In the genomic region with DNA sequence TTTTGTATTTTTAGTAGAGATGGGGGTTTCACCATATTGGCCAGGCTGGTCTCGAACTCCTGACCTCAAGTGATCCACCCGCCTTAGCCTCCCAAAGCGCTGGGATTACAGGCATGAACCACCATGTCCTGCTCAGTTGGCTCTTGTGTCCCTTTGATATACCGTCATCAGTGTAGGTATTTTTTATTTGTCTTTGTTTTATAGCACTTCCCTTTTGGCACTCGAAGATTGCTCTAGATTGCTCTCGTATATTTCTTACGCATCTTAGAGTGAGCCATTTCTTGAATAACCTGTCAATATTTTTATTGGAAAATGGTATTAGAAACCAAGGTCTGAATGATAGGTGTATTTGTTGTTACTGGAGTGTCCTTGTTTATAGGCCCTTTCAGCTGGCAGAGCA, we compare ENCODE assay signal across 21 cellular contexts. TPM values are rescaled to one million over a fixed set of nuclear protein-coding genes. Genes with fewer than 3 reads are reported as not detected.
A peak's percentile ranks its signal among the peaks of the same experiment; 100 is the strongest.
DNase-seq lines count a peak whose midpoint lies in the region; ATAC-seq and TF ChIP-seq lines count a peak whose summit lies in the region.
"Had no signal": no experiment of that assay in that cellular context is flagged by ENCODE, and none has a peak within 500 bp of the region (broad histone marks: within the 10 kb centered on the region; RNA-seq: fewer than 3 reads in every experiment).

No MANE protein-coding gene starts in this region.

- H3K4me2 ChIP-seq in IMR-90 (ENCODE audit: low read depth, low read length) (no peak overlapping the region), mesendoderm (ENCODE audit: low read length) (no peak overlapping the region)
- H3K4me2 ChIP-seq: A549 had no signal

- H4K5ac ChIP-seq in IMR-90 (ENCODE audit: low read depth, low read length) (no peak overlapping the region), mesendoderm (ENCODE audit: low read length) (no peak overlapping the region)

- WGBS in IMR-90 (ENCODE audit: extremely low coverage in 2 of 2, insufficient read length in 1 of 2), 2 experiments = no CpG with 5 or more reads among the region's 7 CpGs
- 86% methylated on average over 6 of the region's 7 CpGs for WGBS in right lobe of liver (ENCODE audit: insufficient coverage, low coverage, low lambda C conversion rate, missing lambda C conversion rate)
- no CpG with 5 or more reads among the region's 7 CpGs for WGBS in mesendoderm (ENCODE audit: extremely low coverage, insufficient coverage, low lambda C conversion rate)

- POLR2A ChIA-PET in IMR-90 (lab: Charles Lee; ENCODE audit: unreplicated experiment) = no interaction called here

- peak overlapping the region; percentile 83 for H4K91ac ChIP-seq in IMR-90 (ENCODE audit: insufficient read depth, low read depth, low read length)

- peak overlapping the region; percentile 76; the same call in 1 of the 2 replicates for H2BK20ac ChIP-seq in IMR-90 (ENCODE audit: low read depth, low read length)

- TF ChIP-seq POLR2A in IMR-90 (IDR thresholded peaks at IDR 0.05; ENCODE audit: low read depth, low read length) (no peak), right lobe of liver (IDR thresholded peaks at IDR 0.05) (no peak)

- peaks cover 2% of the 10 kb centered on the region; the same call in 1 of the 2 replicates for H3K36me3 ChIP-seq in IMR-90 (ENCODE audit: control insufficient read depth, insufficient read depth, low read length)
- no peaks in the 10 kb centered on the region for H3K36me3 ChIP-seq in SJSA1
- H3K36me3 ChIP-seq in right lobe of liver = no peaks in the 10 kb centered on the region
- no peaks in the 10 kb centered on the region for H3K36me3 ChIP-seq in mesendoderm (ENCODE audit: control insufficient read depth, insufficient read depth, low read length)

- peaks cover 16% of the 10 kb centered on the region for H3K4me1 ChIP-seq in IMR-90 (ENCODE audit: control insufficient read depth, insufficient read depth, low read length)
- peaks cover 25% of the 10 kb centered on the region for H3K4me1 ChIP-seq in SJSA1 (replicated peaks)
- H3K4me1 ChIP-seq in right lobe of liver = no peaks in the 10 kb centered on the region
- H3K4me1 ChIP-seq in mesendoderm (ENCODE audit: control insufficient read depth, low read depth, low read length) = no peaks in the 10 kb centered on the region

- peak overlapping the region; percentile 79 for H3K4ac ChIP-seq in IMR-90 (ENCODE audit: low read depth, low read length)
- no peak overlapping the region for H3K4ac ChIP-seq in mesendoderm (ENCODE audit: low read depth, low read length)

- H2BK120ac ChIP-seq in IMR-90 (ENCODE audit: low read depth, low read length) (peak overlapping the region; percentile 93), mesendoderm (ENCODE audit: low read depth, low read length) (no peak overlapping the region)

- no peak for ATAC-seq in IMR-90 (ENCODE audit: low read depth)
- no peak for ATAC-seq in right lobe of liver
- ATAC-seq in GM21825 (IDR thresholded peaks at IDR 0.05; ENCODE audit: unreplicated experiment) = no peak
- ATAC-seq in HG03045 (IDR thresholded peaks at IDR 0.05; ENCODE audit: unreplicated experiment) = no peak
- ATAC-seq: A549; CD8-positive, alpha-beta T cell; HCT116 had no signal

- H2AK5ac ChIP-seq in IMR-90 (ENCODE audit: low read depth, low read length) (peak overlapping the region; percentile 97), mesendoderm (ENCODE audit: low read length) (no peak overlapping the region)

- H3K56ac ChIP-seq in IMR-90 (ENCODE audit: extremely low read depth, insufficient read depth, low read length) (no peak overlapping the region), mesendoderm (ENCODE audit: low read length) (no peak overlapping the region)

- H3K27ac ChIP-seq in C4-2B (peak overlapping the region; percentile 74), IMR-90 (ENCODE audit: insufficient read depth, low read length) (peak overlapping the region; percentile 68; the same call in 1 of the 2 replicates), SJSA1 (peak overlapping the region; percentile 76; the same call in 1 of the 2 replicates), right lobe of liver (peak overlapping the region in 2 of 3 donors; percentile 30 to 54), mesendoderm (ENCODE audit: low read depth, low read length) (no peak overlapping the region), caudate nucleus (ENCODE audit: low read depth, low read length) (no peak overlapping the region)
- H3K27ac ChIP-seq: A549, HL-60 had no signal

- H3K23ac ChIP-seq in IMR-90 (ENCODE audit: low read depth, low read length) (peak overlapping the region; percentile 61), mesendoderm (ENCODE audit: low read length) (no peak overlapping the region)

- no peak overlapping the region for H2AFZ ChIP-seq in IMR-90 (replicated peaks; ENCODE audit: low read length, poor library complexity)

- H4K20me1 ChIP-seq in IMR-90 (ENCODE audit: insufficient read depth, low read length) = no peaks in the 10 kb centered on the region

- no peaks in the 10 kb centered on the region for H3K27me3 ChIP-seq in IMR-90 (ENCODE audit: control insufficient read depth, insufficient read depth, low read length)
- no peaks in the 10 kb centered on the region for H3K27me3 ChIP-seq in SJSA1 (replicated peaks)
- no peaks in the 10 kb centered on the region for H3K27me3 ChIP-seq in right lobe of liver
- no peaks in the 10 kb centered on the region for H3K27me3 ChIP-seq in mesendoderm (ENCODE audit: insufficient read depth, low read length, poor library complexity)

- BruUV-seq in IMR-90 (replicated peaks; lab: Mats Ljungman, UMichigan) = no TSS peak

- no peak for DNase-seq in IMR-90
- no peak for DNase-seq in SJSA1 (ENCODE audit: low read depth in 1 of 2, low spot score in 2 of 2)
- no peak for DNase-seq in right lobe of liver
- no peak for DNase-seq in mesendoderm
- DNase-seq in caudate nucleus (lab: John Stamatoyannopoulos, UW) = no peak
- DNase-seq: AML-193; Calu3; CD8-positive, alpha-beta T cell; DMS79 treated with DMSO at 0.1 percent for 48 hours; EL; GOT3; H7; HFFc6; KG1 had no signal

- dilution Hi-C loops in IMR-90 (cut with HindIII; ENCODE audit: low sequenced_read_pairs, unreplicated experiment) = no loop called here

- no peaks in the 10 kb centered on the region for H3K79me2 ChIP-seq in mesendoderm (ENCODE audit: control insufficient read depth, insufficient read depth, low read length)

- H2BK5ac ChIP-seq in IMR-90 (ENCODE audit: low read depth, low read length, poor library complexity, severe bottlenecking) = peak overlapping the region; percentile 98
- no peak overlapping the region for H2BK5ac ChIP-seq in mesendoderm (ENCODE audit: low read length)

- H3K9me3 ChIP-seq in IMR-90 (ENCODE audit: control insufficient read depth, insufficient read depth, low read length) (no peaks in the 10 kb centered on the region), SJSA1 (replicated peaks) (no peaks in the 10 kb centered on the region), right lobe of liver (no peaks in the 10 kb centered on the region)
- H3K9me3 ChIP-seq: A549 had no signal

- H3K4me3 ChIP-seq in IMR-90 (ENCODE audit: insufficient read depth, low read depth, low read length) (no peak overlapping the region), SJSA1 (no peak overlapping the region), right lobe of liver (no peak overlapping the region), mesendoderm (ENCODE audit: low read length) (no peak overlapping the region)
- H3K4me3 ChIP-seq: A549, GM12878 had no signal

- H4K8ac ChIP-seq in IMR-90 (ENCODE audit: low read depth in 2 of 2, low read length in 2 of 2) = peak overlapping the region; percentile 54 to 95; a peak in 3 of 4 replicates
- no peak overlapping the region for H4K8ac ChIP-seq in mesendoderm (ENCODE audit: low read depth, low read length)

- TF ChIP-seq RAD21 in IMR-90 (IDR thresholded peaks at IDR 0.05; ENCODE audit: low read length) = no peak

- CTCF ChIA-PET in IMR-90 (lab: Yijun Ruan, JAX) = interaction anchor here (0.6 to 0.9 kb wide), 3 partner anchors 9 to 172 kb away, joined by 3 read pairs; no protein-coding TSS in a partner anchor

- TF ChIP-seq CTCF in C4-2B (conservative IDR thresholded peaks at IDR 0.05) (no peak), IMR-90 (conservative IDR thresholded peaks at IDR 0.05; ENCODE audit: low read depth, low read length) (no peak), right lobe of liver (IDR thresholded peaks at IDR 0.05) (no peak)

- peak overlapping the region; percentile 95; the same call in 2 of the 3 replicates for H2BK15ac ChIP-seq in IMR-90 (ENCODE audit: low read depth, low read length)
- H2BK15ac ChIP-seq in mesendoderm (replicated peaks; ENCODE audit: low read depth) = no peak overlapping the region

- in situ Hi-C loops in IMR-90 (cut with MboI; ENCODE audit: low sequenced_read_pairs) = no loop called here

- H3K79me1 ChIP-seq in IMR-90 (ENCODE audit: low read depth in 1 of 2, low read length in 2 of 2) (peaks cover 18 to 50% of the 10 kb centered on the region in 2 experiments), mesendoderm (ENCODE audit: low read length) (no peaks in the 10 kb centered on the region)

- H2AK9ac ChIP-seq in IMR-90 (replicated peaks; ENCODE audit: low read depth, low read length, poor library complexity) = no peak overlapping the region

- H3K9me1 ChIP-seq in IMR-90 (ENCODE audit: insufficient read depth, low read length) = peaks cover 6% of the 10 kb centered on the region

- H3K18ac ChIP-seq in IMR-90 (ENCODE audit: low read depth, low read length) (peak overlapping the region; percentile 82; the same call in 1 of the 2 replicates), mesendoderm (ENCODE audit: low read length) (no peak overlapping the region)

- no peak overlapping the region for H3K9ac ChIP-seq in IMR-90 (ENCODE audit: low read depth, low read length)
- no peak overlapping the region for H3K9ac ChIP-seq in mesendoderm (ENCODE audit: low read length)

- H3K14ac ChIP-seq in IMR-90 (replicated peaks; ENCODE audit: low read depth, low read length) = peak overlapping the region; percentile 72; the same call in 1 of the 2 replicates

- intact Hi-C loops in IMR-90 (cut with micrococcal nuclease) = no loop called here
- intact Hi-C loops in right lobe of liver (cut with DNase I) = no loop called here

RNA-seq across cellular contexts. Expression of gene SETDB2, which starts 9.4 kb away (rescaled TPM):
- total RNA-seq in IMR-90 (2012; rRNA removed) (5.7 and 8.6 TPM in 2 replicates), right lobe of liver (1 to 10 TPM; 3.7 to 6.7 (median 4.6) TPM)
- 2.9 and 4.3 TPM in 2 replicates for polyA plus RNA-seq in IMR-90 (2012; rRNA removed)
- 0.33 and 0.35 TPM in 2 replicates for polyA plus RNA-seq in IMR-90 (2012; cell fraction: cytosol; rRNA removed)
- polyA plus RNA-seq in IMR-90 (2012; cell fraction: nucleus; rRNA removed; ENCODE audit: low replicate concordance) = 1.1 and 6.2 TPM in 2 replicates
- 5.6 and 6.4 TPM in 2 replicates for total RNA-seq in SJSA1 (2014; rRNA removed; shearing (Covaris generic))
- 2.9 TPM for polyA plus RNA-seq in mesendoderm (2013, experiment 1 of 2)
- polyA plus RNA-seq in mesendoderm (2013, experiment 2 of 2) = 3.0 TPM

RNA-seq across cellular contexts. Expression of gene CAB39L, which starts 9.6 kb away (rescaled TPM):
- 16.7 and 21.9 TPM in 2 replicates for total RNA-seq in IMR-90 (2012; rRNA removed)
- 6.6 and 8.5 TPM in 2 replicates for polyA plus RNA-seq in IMR-90 (2012; rRNA removed)
- 2.4 and 3.2 TPM in 2 replicates for polyA plus RNA-seq in IMR-90 (2012; cell fraction: cytosol; rRNA removed)
- polyA plus RNA-seq in IMR-90 (2012; cell fraction: nucleus; rRNA removed; ENCODE audit: low replicate concordance) = 2.4 and 6.0 TPM in 2 replicates
- 6.2 and 6.5 TPM in 2 replicates for total RNA-seq in SJSA1 (2014; rRNA removed; shearing (Covaris generic))
- total RNA-seq in right lobe of liver = 1 to 10 TPM; 1.9 to 4.1 (median 2.8) TPM
- 3.6 TPM for polyA plus RNA-seq in mesendoderm (2013, experiment 1 of 2)
- 3.5 TPM for polyA plus RNA-seq in mesendoderm (2013, experiment 2 of 2)

RNA-seq across cellular contexts. Expression of gene PHF11, which starts 42.3 kb away (rescaled TPM):
- total RNA-seq in IMR-90 (2012; rRNA removed) (3.9 and 6.7 TPM in 2 replicates), right lobe of liver (10 to 100 TPM; 10.8 to 21.4 (median 17.2) TPM)
- polyA plus RNA-seq in IMR-90 (2012; rRNA removed) = 12.2 and 15.4 TPM in 2 replicates
- 4.0 TPM in 2 replicates for polyA plus RNA-seq in IMR-90 (2012; cell fraction: cytosol; rRNA removed)
- 9.2 and 65.7 TPM in 2 replicates for polyA plus RNA-seq in IMR-90 (2012; cell fraction: nucleus; rRNA removed; ENCODE audit: low replicate concordance)
- total RNA-seq in SJSA1 (2014; rRNA removed; shearing (Covaris generic)) = 20.1 and 52.2 TPM in 2 replicates
- polyA plus RNA-seq in mesendoderm (2013, experiment 1 of 2) = 9.3 TPM
- 9.1 TPM for polyA plus RNA-seq in mesendoderm (2013, experiment 2 of 2)

Comparison
In these comparisons a context has a peak if more than half of its experiments do, and no peak if none do; other contexts are left out.
1. H3K27ac ChIP-seq: peak in C4-2B (single experiment), IMR-90 (single experiment), SJSA1 (single experiment) and right lobe of liver (2 of 3); none in mesendoderm (single experiment) and caudate nucleus (single experiment).